In the genomic region with DNA sequence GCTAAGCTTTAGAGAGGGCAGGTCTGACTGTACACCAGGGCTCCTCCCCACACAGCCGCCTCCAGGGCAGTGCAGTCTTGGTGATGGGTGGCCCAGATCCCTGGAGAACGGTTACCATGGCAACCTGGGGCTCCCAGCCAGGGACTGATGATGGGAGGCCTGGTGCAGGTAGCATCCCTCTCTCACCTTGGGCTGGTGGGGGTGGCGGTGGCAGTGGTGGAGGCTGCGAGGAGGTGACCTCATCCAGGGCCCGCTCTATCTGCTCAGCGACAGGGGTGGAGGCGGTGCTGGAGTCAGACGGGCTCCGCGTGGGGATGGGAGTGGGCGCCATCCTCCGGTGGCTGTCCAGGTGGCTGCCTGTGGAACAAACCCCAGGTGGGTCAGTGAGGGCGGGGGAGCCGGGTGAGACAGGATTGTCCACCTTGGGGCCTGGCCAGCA, we compare ENCODE assay signal across 18 cellular contexts. TPM values are rescaled to one million over a fixed set of nuclear protein-coding genes. Genes with fewer than 3 reads are reported as not detected.
DNase-seq lines count a peak whose midpoint lies in the region; TF ChIP-seq lines count a peak whose summit lies in the region.
"Had no signal": no experiment of that assay in that cellular context is flagged by ENCODE, and none has a peak within 500 bp of the region (broad histone marks: within the 10 kb centered on the region; RNA-seq: fewer than 3 reads in every experiment).

No MANE protein-coding gene starts in this region.

- peaks cover 1% of the 10 kb centered on the region for H3K27me3 Mint-ChIP-seq in endodermal cell (ENCODE audit: insufficient read depth)

- H3K36me3 Mint-ChIP-seq in endodermal cell (ENCODE audit: low read depth): peaks cover 50% of the 10 kb centered on the region

- no peaks in the 10 kb centered on the region for H3K9me3 ChIP-seq in endodermal cell (ENCODE audit: control insufficient read depth, low read length)
- H3K9me3 ChIP-seq: esophagus squamous epithelium, Peyer's patch, psoas muscle had no signal

- peaks cover 2% of the 10 kb centered on the region for H3K4me1 ChIP-seq in endodermal cell (ENCODE audit: control insufficient read depth, insufficient read depth, low read length)

- H3K27ac Mint-ChIP-seq in endodermal cell: no peak overlapping the region

- H3K36me3 ChIP-seq in endodermal cell (ENCODE audit: control insufficient read depth, insufficient read depth, low read length): peaks cover 68% of the 10 kb centered on the region
- H3K36me3 ChIP-seq: Peyer's patch had no signal

- no peak overlapping the region for H3K4me3 ChIP-seq in endodermal cell (ENCODE audit: low read length)
- H3K4me3 ChIP-seq: esophagus squamous epithelium, Peyer's patch, psoas muscle had no signal

- intact Hi-C loops in posterior cingulate gyrus (cut with DNase I): loop anchor here (10.0 kb wide), 1 partner anchor 144 kb away; a partner anchor contains a TSS

- H3K9me3 Mint-ChIP-seq in endodermal cell: no peaks in the 10 kb centered on the region

- H3K4me3 Mint-ChIP-seq in endodermal cell: no peak overlapping the region

- H3K27ac ChIP-seq in endodermal cell (ENCODE audit: low read depth, low read length): peak overlapping the region; percentile 76
- H3K27ac ChIP-seq: esophagus squamous epithelium, Peyer's patch, psoas muscle had no signal

- no peak overlapping the region for H3K9ac ChIP-seq in endodermal cell (ENCODE audit: extremely low read depth, low read length, poor library complexity, severe bottlenecking)

- 94 to 96% methylated on average over 5 to 14 of the region's 14 CpGs for WGBS in endodermal cell (ENCODE audit: insufficient coverage in 1 of 2, insufficient read length in 1 of 2), 2 experiments

- H3K4me1 Mint-ChIP-seq in endodermal cell: peaks cover 8% of the 10 kb centered on the region

- DNase-seq in NCI-H2171 treated with DMSO at 0.1 percent for 48 hours (lab: John Stamatoyannopoulos, UW): peak; percentile 10
- no peak for DNase-seq in NCI-H2171 (lab: John Stamatoyannopoulos, UW)
- peak; percentile 30 for DNase-seq in NCI-H1105 treated with DMSO at 0.1 percent for 48 hours (lab: John Stamatoyannopoulos, UW)
- peak; percentile 74 for DNase-seq in endodermal cell
- DNase-seq in posterior cingulate gyrus: peak in 8 of 10 donors; percentile 51 to 95 (median 71)
- no peak for DNase-seq in NCI-H1092 (lab: John Stamatoyannopoulos, UW)
- DNase-seq in dedifferentiated amniotic fluid mesenchymal stem cell (ENCODE audit: extremely low spot score): no peak
- no peak for DNase-seq in SKM-1 treated with dmso at 0.1 percent for 144 hours (lab: John Stamatoyannopoulos, UW; ENCODE audit: unreplicated experiment)
- DNase-seq: activated naive CD4-positive, alpha-beta T cell treated with Interleukin-2 at 50 U/mL for 16 hours; cerebellar nuclear complex; esophagus squamous epithelium; Kasumi-1; NCI-H446; Peyer's patch; stimulated activated CD4-positive, alpha-beta T cell treated with anti-CD3 and anti-CD28 coated beads, Interleukin-2, amount 100 ng/mL, for 24 hours; T-helper 2 cell; trophoblast cell had no signal

- no peaks in the 10 kb centered on the region for H3K27me3 ChIP-seq in endodermal cell (ENCODE audit: control insufficient read depth, insufficient read depth, low read length, poor library complexity, severe bottlenecking)
- H3K27me3 ChIP-seq: esophagus squamous epithelium, Peyer's patch had no signal

- no peak for TF ChIP-seq CTCF in endodermal cell (conservative IDR thresholded peaks at IDR 0.05)

RNA-seq across cellular contexts. Expression of a gene that starts 12.3 kb away (rescaled TPM):
- total RNA-seq in endodermal cell: 1 to 10 TPM; 4.7 to 8.0 TPM
- polyA plus RNA-seq in endodermal cell (2013, experiment 1 of 2): 8.2 TPM
- 8.7 TPM for polyA plus RNA-seq in endodermal cell (2013, experiment 2 of 2)

RNA-seq across cellular contexts. Expression of a gene that starts 14.5 kb away (rescaled TPM):
- total RNA-seq in endodermal cell: 100 to 1,000 TPM; 322 to 383 TPM
- 285 TPM for polyA plus RNA-seq in endodermal cell (2013, experiment 1 of 2)
- polyA plus RNA-seq in endodermal cell (2013, experiment 2 of 2): 272 TPM

RNA-seq across cellular contexts. Expression of a gene that starts 32.5 kb away (rescaled TPM):
- total RNA-seq in endodermal cell: 10 to 100 TPM; 51.6 to 66.8 TPM
- 31.2 TPM for polyA plus RNA-seq in endodermal cell (2013, experiment 1 of 2)
- 29.2 TPM for polyA plus RNA-seq in endodermal cell (2013, experiment 2 of 2)

RNA-seq across cellular contexts. Expression of a gene that starts 38.5 kb away (rescaled TPM):
- total RNA-seq in endodermal cell: 100 to 1,000 TPM; 196 to 241 TPM
- polyA plus RNA-seq in endodermal cell (2013, experiment 1 of 2): 307 TPM
- polyA plus RNA-seq in endodermal cell (2013, experiment 2 of 2): 281 TPM

RNA-seq across cellular contexts. Expression of a gene that starts 49.6 kb away (rescaled TPM):
- 1 to 10 TPM in 1 of 2 donors, under 1 TPM in 1; 0.95 to 2.9 TPM for total RNA-seq in endodermal cell
- polyA plus RNA-seq in endodermal cell (2013, experiment 1 of 2): 0.75 TPM
- 0.46 TPM for polyA plus RNA-seq in endodermal cell (2013, experiment 2 of 2)

Comparison
In these comparisons a context has a peak if more than half of its experiments do, and no peak if none do; other contexts are left out.
1. DNase-seq: peak in NCI-H2171 treated with DMSO at 0.1 percent for 48 hours (single experiment), NCI-H1105 treated with DMSO at 0.1 percent for 48 hours (single experiment), endodermal cell (single experiment) and posterior cingulate gyrus (8 of 10); none in NCI-H2171 (single experiment), NCI-H1092 (single experiment), dedifferentiated amniotic fluid mesenchymal stem cell (single experiment) and SKM-1 treated with dmso at 0.1 percent for 144 hours (single experiment).